Comparison of ENCODE assay signal across 8 cellular contexts in the genomic region with DNA sequence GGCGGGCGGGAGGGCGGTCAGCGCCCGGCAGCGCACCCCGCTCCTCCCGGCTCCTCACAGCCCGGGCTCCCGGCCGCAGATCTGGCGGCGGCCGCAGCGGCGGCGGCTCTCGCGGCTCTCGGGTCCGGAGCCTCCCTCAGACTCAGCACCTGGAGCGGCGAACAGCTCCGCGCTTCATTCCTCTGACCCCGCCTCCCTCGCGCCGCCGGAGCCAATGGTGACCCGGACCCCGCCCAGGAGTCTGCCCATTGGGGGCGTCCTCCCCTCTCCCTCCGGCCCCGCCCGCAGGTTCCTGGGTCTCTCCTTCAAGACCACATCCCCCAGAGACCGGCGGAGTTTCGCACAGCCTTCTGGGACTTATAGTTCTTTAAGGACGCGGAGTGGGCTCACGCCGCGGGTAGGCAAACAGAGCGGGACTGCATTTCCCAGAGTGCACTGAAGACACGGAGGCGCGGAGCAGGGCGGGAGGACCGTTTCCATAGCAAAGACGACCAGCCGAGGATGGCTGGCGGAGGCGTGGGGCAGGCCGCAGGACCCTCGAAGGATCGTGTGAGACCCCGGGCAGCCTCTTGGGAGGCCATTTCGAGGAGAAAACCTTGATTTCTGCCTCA. TPM values are rescaled to one million over a fixed set of nuclear protein-coding genes. Genes with fewer than 3 reads are reported as not detected.
DNase-seq lines count a peak whose midpoint lies in the region; ATAC-seq, FAIRE-seq and TF ChIP-seq lines count a peak whose summit lies in the region.

SMPD3 (minus strand) TSS at position 149 of the 611 bp plus-strand sequence. CDS start 76,327 bp downstream, outside the sequence.

- H3K4me3 ChIP-seq in adrenal gland (peak within 1 kb of the TSS in 2 of 4 donors; percentile 18 to 49), heart left ventricle (peak within 1 kb of the TSS; percentile 18 to 63 (median 54)), pancreas (peak within 1 kb of the TSS; percentile 15 to 53 (median 37)), thymus (ENCODE audit: low read length) (peak within 1 kb of the TSS; percentile 38)

- CTCF ChIA-PET in T-cell (lab: Charles Lee) = interaction anchor here in 1 of 2 donors (0.6 to 0.7 kb wide), 2 partner anchors 52 to 1965 kb away, joined by 3 read pairs; no protein-coding TSS in a partner anchor

- WGBS in adrenal gland, 4 donors = 0 to 7% (median 1%) methylated on average over 8 to 59 of the region's 59 CpGs
- 1 to 3% (median 2%) methylated on average over 17 to 59 of the region's 59 CpGs for WGBS in heart left ventricle, 4 donors
- 2% methylated on average over 57 to 59 of the region's 59 CpGs for WGBS in pancreas, 2 donors
- WGBS in thymus = 2% methylated on average over 59 of the region's 59 CpGs

- FAIRE-seq in pancreas (lab: Jason Lieb, UNC) = peak; percentile 76

- H3K9me3 ChIP-seq in adrenal gland (replicated peaks in 1 of 3) (no peaks in the 10 kb centered on the region), heart left ventricle (no peaks in the 10 kb centered on the region), pancreas (no peaks in the 10 kb centered on the region), thymus (ENCODE audit: control insufficient read depth) (no peaks in the 10 kb centered on the region)

- H3K27me3 ChIP-seq in adrenal gland = no peaks in the 10 kb centered on the region
- H3K27me3 ChIP-seq in heart left ventricle = peaks cover 0 to 32% (median 9%) of the 10 kb centered on the region in 9 donors
- no peaks in the 10 kb centered on the region for H3K27me3 ChIP-seq in pancreas
- H3K27me3 ChIP-seq in thymus (ENCODE audit: control insufficient read depth, insufficient read depth) = peaks cover 24% of the 10 kb centered on the region

- peak within 1 kb of the TSS; percentile 64 to 72 (median 71) for H3K4me3 Mint-ChIP-seq in T-cell

- H3K27ac ChIP-seq in adrenal gland (no peak within 1 kb of the TSS), heart left ventricle (no peak within 1 kb of the TSS), pancreas (no peak within 1 kb of the TSS), thymus (ENCODE audit: low read depth) (no peak within 1 kb of the TSS)

- peak; percentile 99 for DNase-seq in GM10266 (ENCODE audit: extremely low spot score)
- DNase-seq in NCI-H1436 (lab: John Stamatoyannopoulos, UW) = peak; percentile 100
- DNase-seq in T-cell = peak; percentile 95 to 99 (median 98)
- peak; percentile 99 to 100 (median 99) for DNase-seq in adrenal gland
- peak; percentile 96 to 98 (median 98) for DNase-seq in heart left ventricle
- DNase-seq in pancreas = peak; percentile 98 to 99 (median 98)

- TF ChIP-seq CTCF in GM10266 (IDR thresholded peaks at IDR 0.05; ENCODE audit: control insufficient read depth, insufficient read depth, low read depth, missing control alignments) (no peak), adrenal gland (IDR thresholded peaks at IDR 0.05) (peak in 2 of 6 experiments; percentile 15 to 17), heart left ventricle (IDR thresholded peaks at IDR 0.05) (peak in 2 of 12 donors; percentile 4 to 12), pancreas (IDR thresholded peaks at IDR 0.05) (no peak)

- H3K9me3 Mint-ChIP-seq in T-cell = no peaks in the 10 kb centered on the region

- peak within 1 kb of the TSS; percentile 36 to 49 for H3K27ac Mint-ChIP-seq in T-cell

- H3K4me1 ChIP-seq in adrenal gland (replicated peaks in 1 of 2) (peaks cover 11 to 16% of the 10 kb centered on the region in 2 donors), heart left ventricle (peaks cover 0 to 23% (median 14%) of the 10 kb centered on the region in 12 donors), pancreas (peaks cover 14 to 17% (median 15%) of the 10 kb centered on the region in 3 donors), thymus (ENCODE audit: control insufficient read depth, insufficient read depth, low read length) (peaks cover 14% of the 10 kb centered on the region)

- POLR2A ChIA-PET in T-cell (lab: Charles Lee) = interaction anchor here in 1 of 2 donors (0.6 to 0.7 kb wide), 3 partner anchors 730 to 1876 kb away, joined by 3 read pairs; no protein-coding TSS in a partner anchor

- H3K36me3 ChIP-seq in adrenal gland (replicated peaks in 1 of 2) = no peaks in the 10 kb centered on the region
- H3K36me3 ChIP-seq in heart left ventricle = no peaks in the 10 kb centered on the region
- H3K36me3 ChIP-seq in pancreas = no peaks in the 10 kb centered on the region
- H3K36me3 ChIP-seq in thymus (ENCODE audit: control insufficient read depth, insufficient read depth) = no peaks in the 10 kb centered on the region

- TF ChIP-seq POLR2A in adrenal gland (IDR thresholded peaks at IDR 0.05) (peak; percentile 50 to 83), heart left ventricle (IDR thresholded peaks at IDR 0.05) (peak in 1 of 2 donors; percentile 61)

- H3K27me3 Mint-ChIP-seq in T-cell = peaks cover 15 to 27% of the 10 kb centered on the region in 2 donors

- H3K4me1 Mint-ChIP-seq in T-cell = peaks cover 16 to 34% (median 29%) of the 10 kb centered on the region in 3 donors

- H3K36me3 Mint-ChIP-seq in T-cell = no peaks in the 10 kb centered on the region

- intact Hi-C loops in adrenal gland (cut with DNase I) (loop anchor here (5.0 kb wide), 2 partner anchors 54 to 59 kb away; no protein-coding TSS in a partner anchor), heart left ventricle (cut with DNase I) (no loop called here), pancreas (cut with DNase I) (no loop called here)

- ATAC-seq in HG02763 (IDR thresholded peaks at IDR 0.05; ENCODE audit: unreplicated experiment) = peak; percentile 86
- ATAC-seq in T-cell (replicated peaks in 1 of 4) = peak; percentile 95 to 99 (median 98)
- ATAC-seq in heart left ventricle = peak; percentile 99 to 100 (median 99)
- peak; percentile 96 to 99 (median 96) for ATAC-seq in pancreas

RNA-seq across cellular contexts. Expression of gene SMPD3, which starts in this region (rescaled TPM):
- 1 to 10 TPM in 4 of 5 donors, under 1 TPM in 1; 0.93 to 2.3 (median 1.7) TPM for total RNA-seq in T-cell
- total RNA-seq in adrenal gland = 1 to 10 TPM in 3 of 8 donors, under 1 TPM in 3, not detected in 2; 0.32 to 7.8 (median 1.7) TPM
- polyA plus RNA-seq in adrenal gland = 1 to 10 TPM; 1.1 to 7.7 (median 1.3) TPM
- 10 to 100 TPM in 1 of 9 donors, 1 to 10 TPM in 2, under 1 TPM in 3, not detected in 3; 0.10 to 14.4 (median 1.5) TPM for total RNA-seq in heart left ventricle
- polyA plus RNA-seq in heart left ventricle = under 1 TPM; 0.07 to 0.15 TPM
- total RNA-seq in pancreas = 1 to 10 TPM in 5 of 6 donors, under 1 TPM in 1; 0.83 to 5.5 (median 1.9) TPM
- 1 to 10 TPM; 2.8 to 3.3 TPM for polyA plus RNA-seq in pancreas
- 21.8 TPM for polyA plus RNA-seq in thymus

Comparison
In these comparisons a context has a peak if more than half of its experiments do, and no peak if none do; other contexts are left out.
1. intact Hi-C loops: an anchor here in adrenal gland (5.0 kb wide); none called in heart left ventricle and pancreas.